11 cellular contexts compared by ENCODE assay signal in the genomic region with DNA sequence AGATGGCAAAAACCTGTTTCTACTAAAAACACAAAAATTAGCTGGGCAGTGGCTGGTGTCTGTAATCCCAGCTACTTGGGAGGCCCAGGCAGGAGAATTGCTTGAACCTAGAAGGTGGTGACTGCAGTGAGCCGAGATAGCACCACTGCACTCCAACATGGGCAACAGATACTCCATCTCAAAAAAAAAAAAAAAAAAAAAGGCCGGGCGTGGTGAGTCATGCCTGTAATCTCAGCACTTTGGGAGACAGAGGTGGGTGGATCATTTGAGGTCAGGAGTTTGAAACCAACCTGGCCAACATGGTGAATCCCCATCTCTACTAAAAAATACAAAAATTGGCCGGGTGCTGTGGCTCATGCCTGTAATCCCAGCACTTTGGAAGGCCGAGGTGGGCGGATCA. TPM values are rescaled to one million over a fixed set of nuclear protein-coding genes. Genes with fewer than 3 reads are reported as not detected.
DNase-seq lines count a peak whose midpoint lies in the region; ATAC-seq and TF ChIP-seq lines count a peak whose summit lies in the region.
"Not testable (repeated sequence)": the region's sequence is repeated elsewhere in the genome, so short reads cannot be mapped to it uniquely, and the experiment has no call there.
"Had no signal": no experiment of that assay in that cellular context is flagged by ENCODE, and none has a peak within 500 bp of the region (broad histone marks: within the 10 kb centered on the region; RNA-seq: fewer than 3 reads in every experiment).

No MANE protein-coding gene starts in this region.

- H3K4me3 Mint-ChIP-seq in activated T-cell treated with anti-CD3 and anti-CD28 coated beads, Interleukin-2, amount 50 U/mL, for 72 hours = not testable (repeated sequence)

- TF ChIP-seq CTCF in HEK293 (tag by site-specific recombination; IDR thresholded peaks at IDR 0.05); upper lobe of right lung (IDR thresholded peaks at IDR 0.05): not testable (repeated sequence)

- peak; percentile 44 to 56 for ATAC-seq in activated T-cell treated with anti-CD3 and anti-CD28 coated beads, Interleukin-2, amount 50 U/mL, for 72 hours (replicated peaks in 1 of 2)
- ATAC-seq in upper lobe of right lung = not testable (repeated sequence)

- H3K4me1 ChIP-seq in HEK293 (ENCODE audit: control insufficient read depth, insufficient read depth, low read length); upper lobe of right lung: not testable (repeated sequence)

- H3K27ac Mint-ChIP-seq in activated T-cell treated with anti-CD3 and anti-CD28 coated beads, Interleukin-2, amount 50 U/mL, for 72 hours = not testable (repeated sequence)

- H3K27ac ChIP-seq in HEK293 (ENCODE audit: extremely low read depth, low read depth, low read length); upper lobe of right lung: not testable (repeated sequence)

- H3K9me3 ChIP-seq in HEK293 (ENCODE audit: control insufficient read depth, insufficient read depth, low read depth, low read length); upper lobe of right lung: not testable (repeated sequence)

- H3K4me1 Mint-ChIP-seq in activated T-cell treated with anti-CD3 and anti-CD28 coated beads, Interleukin-2, amount 50 U/mL, for 72 hours (ENCODE audit: low read depth) = not testable (repeated sequence)

- CTCF ChIA-PET in HEK293 (lab: Yijun Ruan, JAX) = interaction anchor here (1.1 kb wide), 1 partner anchor 9 kb away, joined by 3 read pairs; no protein-coding TSS in a partner anchor

- not testable (repeated sequence) for H3K36me3 Mint-ChIP-seq in activated T-cell treated with anti-CD3 and anti-CD28 coated beads, Interleukin-2, amount 50 U/mL, for 72 hours (ENCODE audit: insufficient read depth in 2 of 2)

- H3K9me3 Mint-ChIP-seq in activated T-cell treated with anti-CD3 and anti-CD28 coated beads, Interleukin-2, amount 50 U/mL, for 72 hours = not testable (repeated sequence)

- not testable (repeated sequence) for H3K27me3 ChIP-seq in upper lobe of right lung

- POLR2A ChIA-PET in HEK293 (lab: Yijun Ruan, JAX) = interaction anchor here (1.9 kb wide), 1 partner anchor 10 kb away, joined by 5 read pairs; the partner anchor contains the start of gene SHMT1

- H3K4me3 ChIP-seq in HEK293 (ENCODE audit: low read depth, low read length); upper lobe of right lung: not testable (repeated sequence)

- intact Hi-C loops in upper lobe of right lung (cut with DNase I) = not testable (repeated sequence)

- peak; percentile 5 for DNase-seq in OCI-M1 (lab: John Stamatoyannopoulos, UW)
- peak; percentile 18 to 32 for DNase-seq in activated CD4-positive, alpha-beta T cell treated with anti-CD3 and anti-CD28 coated beads, Interleukin-2, amount 50 U/mL, for 48 hours
- peak in 1 of 2 donors; percentile 31 for DNase-seq in activated T-cell treated with anti-CD3 and anti-CD28 coated beads, Interleukin-2, amount 50 U/mL, for 72 hours
- DNase-seq in amniotic epithelial cell (ENCODE audit: low read depth) = peak; percentile 9
- DNase-seq in stimulated activated CD8-positive, alpha-beta memory T cell treated with anti-CD3 and anti-CD28 coated beads, Interleukin-4, amount 100 ng/mL, for 48 hours = peak; percentile 33
- peak; percentile 3 for DNase-seq in upper lobe of right lung

- H3K27me3 Mint-ChIP-seq in activated T-cell treated with anti-CD3 and anti-CD28 coated beads, Interleukin-2, amount 50 U/mL, for 72 hours (ENCODE audit: low read depth) = not testable (repeated sequence)

- not testable (repeated sequence) for H3K36me3 ChIP-seq in HEK293 (ENCODE audit: control insufficient read depth in 2 of 2, insufficient read depth in 1 of 2, low read length in 2 of 2); upper lobe of right lung

TF ChIP-seq in HEK293, 187 proteins besides CTCF, POLR2A, EP300 and RAD21:
- TF ChIP-seq ZNF394 (tag by site-specific recombination; IDR thresholded peaks at IDR 0.05; ENCODE audit: borderline replicate concordance) (0 out of 2 replicates have a peak, but pooled peaks have one; percentile 14), EGR2 (tag by site-specific recombination; IDR thresholded peaks at IDR 0.05; ENCODE audit: low read depth) (peak; percentile 48; the same call in 1 of the 2 replicates), ZFHX2 (tag by site-specific recombination; conservative IDR thresholded peaks at IDR 0.05) (peak; percentile 36; the same call in 1 of the 2 replicates)
TF ChIP-seq in HEK293: peak in this region for 3; not testable (repeated sequence) for 184.

RNA-seq across cellular contexts. Expression of gene EVPLL, which starts 4.4 kb away (rescaled TPM):
- not detected for total RNA-seq in activated T-cell treated with anti-CD3 and anti-CD28 coated beads, Interleukin-2, amount 50 U/mL, for 72 hours
- total RNA-seq in upper lobe of right lung = 1.8 TPM
- total RNA-seq: A673; CD4-positive, alpha-beta memory T cell; HFFc6; HT1080 had no signal

RNA-seq across cellular contexts. Expression of gene SHMT1, which starts 9.8 kb away (rescaled TPM):
- 10 to 100 TPM; 37.3 to 65.6 TPM for total RNA-seq in activated T-cell treated with anti-CD3 and anti-CD28 coated beads, Interleukin-2, amount 50 U/mL, for 72 hours
- 27.8 TPM for total RNA-seq in upper lobe of right lung

RNA-seq across cellular contexts. Expression of gene SMCR8, which starts 58.1 kb away (rescaled TPM):
- total RNA-seq in activated T-cell treated with anti-CD3 and anti-CD28 coated beads, Interleukin-2, amount 50 U/mL, for 72 hours = 10 to 100 TPM; 17.3 to 18.7 TPM
- total RNA-seq in upper lobe of right lung = 25.2 TPM

RNA-seq across cellular contexts. Expression of gene TOP3A, which starts 58.4 kb away (rescaled TPM):
- 10 to 100 TPM; 72.0 to 90.6 TPM for total RNA-seq in activated T-cell treated with anti-CD3 and anti-CD28 coated beads, Interleukin-2, amount 50 U/mL, for 72 hours
- 29.5 TPM for total RNA-seq in upper lobe of right lung
